Comparison of ENCODE assay signal across 20 cellular contexts in the genomic region with DNA sequence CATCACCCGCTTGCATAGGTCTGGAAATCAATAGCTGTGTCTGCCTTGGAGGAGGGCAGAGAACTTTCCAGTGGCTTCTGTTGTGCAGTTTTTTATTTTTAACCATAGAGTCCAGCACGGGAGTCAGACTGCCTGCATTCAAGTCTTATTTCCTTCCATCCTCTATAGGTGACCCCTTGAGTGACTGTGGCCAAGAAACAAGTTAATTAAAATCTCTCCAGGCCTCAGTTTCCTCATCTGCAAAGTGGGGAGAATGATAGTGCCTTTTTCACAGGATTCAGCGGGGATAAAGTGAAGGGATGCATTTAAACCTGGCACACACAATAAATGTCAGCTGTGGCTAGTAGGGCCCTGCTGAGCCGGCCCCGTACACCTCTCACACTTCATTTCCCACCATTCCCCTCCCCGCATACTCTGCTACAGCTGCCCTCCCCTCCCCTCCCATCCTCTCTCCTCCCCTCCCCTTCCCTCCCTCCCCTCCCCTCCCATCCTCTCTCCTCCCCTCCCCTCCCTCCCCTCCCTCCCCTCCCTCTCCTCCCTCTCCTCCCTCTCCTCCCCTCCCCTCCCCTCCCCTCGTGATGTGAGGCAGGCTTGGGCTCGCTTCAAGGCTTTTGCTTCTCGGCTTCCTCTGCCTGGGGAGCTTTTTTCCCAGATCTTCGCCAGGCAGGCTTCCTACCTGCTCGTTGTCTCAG.
A peak's percentile ranks its signal among the peaks of the same experiment; 100 is the strongest.
DNase-seq lines count a peak whose midpoint lies in the region; ATAC-seq and TF ChIP-seq lines count a peak whose summit lies in the region.
"Had no signal": no experiment of that assay in that cellular context is flagged by ENCODE, and none has a peak within 500 bp of the region (broad histone marks: within the 10 kb centered on the region; RNA-seq: fewer than 3 reads in every experiment).

No MANE protein-coding gene starts in this region.

- no peak overlapping the region for H3K4me3 Mint-ChIP-seq in activated naive CD4-positive, alpha-beta T cell treated with anti-CD3 and anti-CD28 coated beads for 36 hours
- H3K4me3 Mint-ChIP-seq in naive thymus-derived CD4-positive, alpha-beta T cell: peak overlapping the region in 4 of 10 donors; percentile 23 to 61 (median 33)
- H3K4me3 Mint-ChIP-seq: stimulated activated naive CD8-positive, alpha-beta T cell treated with anti-CD3 and anti-CD28 coated beads, Interleukin-15, Interleukin-2, amounts not matched to agents 100 ng/mL and 50 ng/mL, for 24 hours had no signal

- peak overlapping the region in 3 of 5 donors; percentile 51 to 72 (median 72) for H3K27ac ChIP-seq in adrenal gland
- no peak overlapping the region for H3K27ac ChIP-seq in naive thymus-derived CD4-positive, alpha-beta T cell (ENCODE audit: low read depth, low read length)

- CTCF ChIA-PET in activated naive CD4-positive, alpha-beta T cell treated with anti-CD3 and anti-CD28 coated beads for 36 hours (lab: Charles Lee): no interaction called here
- CTCF ChIA-PET in naive thymus-derived CD4-positive, alpha-beta T cell (lab: Charles Lee): no interaction called here

- H3K9me3 Mint-ChIP-seq in activated naive CD4-positive, alpha-beta T cell treated with anti-CD3 and anti-CD28 coated beads for 36 hours: peaks cover 1% of the 10 kb centered on the region
- no peaks in the 10 kb centered on the region for H3K9me3 Mint-ChIP-seq in activated naive CD4-positive, alpha-beta T cell treated with anti-CD3 and anti-CD28 coated beads, Interleukin-2, amount 50 U/mL, for 72 hours
- H3K9me3 Mint-ChIP-seq in naive thymus-derived CD4-positive, alpha-beta T cell: peaks cover 0 to 2% (median 0%) of the 10 kb centered on the region in 11 donors
- H3K9me3 Mint-ChIP-seq: stimulated activated naive CD8-positive, alpha-beta T cell treated with anti-CD3 and anti-CD28 coated beads, Interleukin-15, Interleukin-2, amounts not matched to agents 100 ng/mL and 50 ng/mL, for 24 hours had no signal

- H3K27me3 ChIP-seq in adrenal gland: peaks cover 8% of the 10 kb centered on the region
- no peaks in the 10 kb centered on the region for H3K27me3 ChIP-seq in naive thymus-derived CD4-positive, alpha-beta T cell (ENCODE audit: control insufficient read depth in 2 of 2, insufficient read depth in 2 of 2, low read length in 2 of 2)

- intact Hi-C loops in activated naive CD4-positive, alpha-beta T cell treated with anti-CD3 and anti-CD28 coated beads for 36 hours (cut with micrococcal nuclease): no loop called here
- intact Hi-C loops in adrenal gland (cut with DNase I) (no loop called here), sciatic nerve (cut with DNase I) (no loop called here)
- intact Hi-C loops in naive thymus-derived CD4-positive, alpha-beta T cell (cut with micrococcal nuclease): no loop called here

- DNase-seq in activated naive CD4-positive, alpha-beta T cell treated with anti-CD3 and anti-CD28 coated beads for 36 hours: peak; percentile 4
- DNase-seq in activated naive CD4-positive, alpha-beta T cell treated with anti-CD3 and anti-CD28 coated beads, Interleukin-2, amount 50 U/mL, for 72 hours (ENCODE audit: low spot score in 2 of 2): no peak
- DNase-seq in adrenal gland (peak in 6 of 7 donors; percentile 23 to 73 (median 60)), sciatic nerve (ENCODE audit: low spot score) (no peak)
- DNase-seq in naive thymus-derived CD4-positive, alpha-beta T cell: no peak
- DNase-seq: activated naive CD4-positive, alpha-beta T cell treated with Interleukin-2 at 50 U/mL for 16 hours; C1 segment of cervical spinal cord; cerebellar nuclear complex; effector CD4-positive, alpha-beta T cell; esophagus squamous epithelium; KBM-7; midbrain; NCI-H1694; stimulated activated CD4-positive, alpha-beta T cell treated with anti-CD3 and anti-CD28 coated beads, Interleukin-4, amount 100 ng/mL, for 1 hour; T-helper 17 cell had no signal

- no peaks in the 10 kb centered on the region for H3K9me3 ChIP-seq in adrenal gland (replicated peaks in 1 of 3)
- H3K9me3 ChIP-seq in naive thymus-derived CD4-positive, alpha-beta T cell (ENCODE audit: control insufficient read depth in 2 of 3, low read length in 3 of 3): no peaks in the 10 kb centered on the region
- H3K9me3 ChIP-seq: esophagus squamous epithelium had no signal

- H3K4me1 ChIP-seq in adrenal gland (replicated peaks in 1 of 2): peaks cover 0 to 18% of the 10 kb centered on the region in 2 donors
- no peaks in the 10 kb centered on the region for H3K4me1 ChIP-seq in naive thymus-derived CD4-positive, alpha-beta T cell (ENCODE audit: control insufficient read depth in 2 of 2, insufficient read depth in 2 of 2, low read length in 2 of 2)

- H3K36me3 ChIP-seq in adrenal gland (replicated peaks in 1 of 2): no peaks in the 10 kb centered on the region
- H3K36me3 ChIP-seq in naive thymus-derived CD4-positive, alpha-beta T cell (ENCODE audit: control insufficient read depth in 2 of 3, insufficient read depth in 3 of 3, low read length in 3 of 3): no peaks in the 10 kb centered on the region
- H3K36me3 ChIP-seq: esophagus squamous epithelium had no signal

- WGBS in adrenal gland, 4 donors: 40 to 55% (median 54%) methylated on average over 9 to 11 of the region's 11 CpGs

- no peak for ATAC-seq in activated naive CD4-positive, alpha-beta T cell treated with anti-CD3 and anti-CD28 coated beads, Interleukin-2, amount 50 U/mL, for 72 hours
- no peak for ATAC-seq in naive thymus-derived CD4-positive, alpha-beta T cell
- no peak for ATAC-seq in HG03045 (IDR thresholded peaks at IDR 0.05; ENCODE audit: unreplicated experiment)
- no peak for ATAC-seq in HG02678 (IDR thresholded peaks at IDR 0.05; ENCODE audit: unreplicated experiment)
- no peak for ATAC-seq in HG03135 (IDR thresholded peaks at IDR 0.05; ENCODE audit: unreplicated experiment)
- no peak for ATAC-seq in sciatic nerve
- ATAC-seq: T-helper 17 cell had no signal

- H3K4me3 ChIP-seq in adrenal gland: no peak overlapping the region
- no peak overlapping the region for H3K4me3 ChIP-seq in naive thymus-derived CD4-positive, alpha-beta T cell (ENCODE audit: low read length)
- H3K4me3 ChIP-seq: esophagus squamous epithelium, smooth muscle cell had no signal

- POLR2A ChIA-PET in naive thymus-derived CD4-positive, alpha-beta T cell (lab: Charles Lee): no interaction called here

- no peak for TF ChIP-seq POLR2A in adrenal gland (IDR thresholded peaks at IDR 0.05)

- H3K36me3 Mint-ChIP-seq in activated naive CD4-positive, alpha-beta T cell treated with anti-CD3 and anti-CD28 coated beads for 36 hours (ENCODE audit: low read depth): no peaks in the 10 kb centered on the region
- no peaks in the 10 kb centered on the region for H3K36me3 Mint-ChIP-seq in activated naive CD4-positive, alpha-beta T cell treated with anti-CD3 and anti-CD28 coated beads, Interleukin-2, amount 50 U/mL, for 72 hours
- no peaks in the 10 kb centered on the region for H3K36me3 Mint-ChIP-seq in naive thymus-derived CD4-positive, alpha-beta T cell

- H3K4me1 Mint-ChIP-seq in activated naive CD4-positive, alpha-beta T cell treated with anti-CD3 and anti-CD28 coated beads for 36 hours (ENCODE audit: low read depth): peaks cover 11% of the 10 kb centered on the region
- H3K4me1 Mint-ChIP-seq in naive thymus-derived CD4-positive, alpha-beta T cell: peaks cover 5 to 23% (median 12%) of the 10 kb centered on the region in 7 donors
- H3K4me1 Mint-ChIP-seq: T-helper 17 cell had no signal

- peaks cover 20% of the 10 kb centered on the region for H3K27me3 Mint-ChIP-seq in activated naive CD4-positive, alpha-beta T cell treated with anti-CD3 and anti-CD28 coated beads for 36 hours (ENCODE audit: low read depth)
- peaks cover 8 to 32% (median 19%) of the 10 kb centered on the region in 5 donors for H3K27me3 Mint-ChIP-seq in naive thymus-derived CD4-positive, alpha-beta T cell

- TF ChIP-seq CTCF in adrenal gland (IDR thresholded peaks at IDR 0.05): no peak

- H3K27ac Mint-ChIP-seq in activated naive CD4-positive, alpha-beta T cell treated with anti-CD3 and anti-CD28 coated beads for 36 hours: no peak overlapping the region
- H3K27ac Mint-ChIP-seq in activated naive CD4-positive, alpha-beta T cell treated with anti-CD3 and anti-CD28 coated beads, Interleukin-2, amount 50 U/mL, for 72 hours: no peak overlapping the region
- H3K27ac Mint-ChIP-seq in naive thymus-derived CD4-positive, alpha-beta T cell: peak overlapping the region in 5 of 9 donors; percentile 6 to 87 (median 60)
- H3K27ac Mint-ChIP-seq: stimulated activated naive CD8-positive, alpha-beta T cell treated with anti-CD3 and anti-CD28 coated beads, Interleukin-15, Interleukin-2, amounts not matched to agents 100 ng/mL and 50 ng/mL, for 24 hours; T-helper 17 cell had no signal

Comparison
In these comparisons a context has a peak if more than half of its experiments do, and no peak if none do; other contexts are left out.
1. DNase-seq: peak in activated naive CD4-positive, alpha-beta T cell treated with anti-CD3 and anti-CD28 coated beads for 36 hours (single experiment) and adrenal gland (6 of 7); none in activated naive CD4-positive, alpha-beta T cell treated with anti-CD3 and anti-CD28 coated beads, Interleukin-2, amount 50 U/mL, for 72 hours (0 of 2), naive thymus-derived CD4-positive, alpha-beta T cell (0 of 9) and sciatic nerve (single experiment).
2. H3K27ac Mint-ChIP-seq: peak in naive thymus-derived CD4-positive, alpha-beta T cell (5 of 9); none in activated naive CD4-positive, alpha-beta T cell treated with anti-CD3 and anti-CD28 coated beads for 36 hours (single experiment) and activated naive CD4-positive, alpha-beta T cell treated with anti-CD3 and anti-CD28 coated beads, Interleukin-2, amount 50 U/mL, for 72 hours (0 of 2).